In the genomic region with DNA sequence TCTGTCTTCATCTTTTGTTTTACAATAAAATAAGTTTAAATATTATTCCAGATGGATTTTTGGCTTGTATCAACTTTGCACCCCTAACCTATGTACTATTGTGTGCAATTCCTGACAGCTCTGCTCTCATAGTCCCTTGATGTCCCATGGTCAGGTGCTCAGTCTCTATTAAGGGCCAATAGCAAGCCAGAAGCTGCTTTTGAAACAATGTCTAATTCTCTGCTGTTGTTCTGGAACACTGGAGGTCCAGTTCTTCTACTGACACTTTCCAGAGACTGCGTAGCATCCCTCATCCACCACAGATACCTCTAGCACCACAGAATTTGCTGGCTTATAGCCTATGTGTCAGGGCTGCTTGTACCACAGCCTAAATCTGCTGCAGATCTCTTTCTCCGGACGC, we compare ENCODE assay signal across 21 cellular contexts.
A peak's percentile ranks its signal among the peaks of the same experiment; 100 is the strongest.
DNase-seq lines count a peak whose midpoint lies in the region; ATAC-seq and TF ChIP-seq lines count a peak whose summit lies in the region.
"Had no signal": no experiment of that assay in that cellular context is flagged by ENCODE, and none has a peak within 500 bp of the region (broad histone marks: within the 10 kb centered on the region; RNA-seq: fewer than 3 reads in every experiment).

No MANE protein-coding gene starts in this region.

- H3K4me1 Mint-ChIP-seq in natural killer cell = no peaks in the 10 kb centered on the region
- H3K4me1 Mint-ChIP-seq: CD14-positive monocyte; CD8-positive, alpha-beta memory T cell had no signal

- H3K4me3 Mint-ChIP-seq in natural killer cell = no peak overlapping the region
- H3K4me3 Mint-ChIP-seq: CD14-positive monocyte; CD4-positive, alpha-beta T cell; CD8-positive, alpha-beta memory T cell; HFFc6 had no signal

- H3K36me3 Mint-ChIP-seq in natural killer cell = peaks cover 9% of the 10 kb centered on the region
- H3K36me3 Mint-ChIP-seq: CD14-positive monocyte had no signal

- no peak for ATAC-seq in natural killer cell
- no peak for ATAC-seq in GM21786 (IDR thresholded peaks at IDR 0.05; ENCODE audit: unreplicated experiment)
- no peak for ATAC-seq in HG02973 (IDR thresholded peaks at IDR 0.05; ENCODE audit: unreplicated experiment)
- ATAC-seq: A549 had no signal

- no peak overlapping the region for H3K27ac Mint-ChIP-seq in natural killer cell
- H3K27ac Mint-ChIP-seq: CD14-positive monocyte; CD4-positive, alpha-beta T cell; CD8-positive, alpha-beta memory T cell; HFFc6 had no signal

- intact Hi-C loops in natural killer cell (cut with micrococcal nuclease) = no loop called here

- peaks cover 0 to 5% of the 10 kb centered on the region in 2 donors for H3K27me3 Mint-ChIP-seq in natural killer cell (ENCODE audit: low read depth in 2 of 2)

- H3K9me3 Mint-ChIP-seq in natural killer cell = peaks cover 0 to 3% of the 10 kb centered on the region in 2 donors
- H3K9me3 Mint-ChIP-seq: HFFc6 had no signal

- DNase-seq in globus pallidus (ENCODE audit: low spot score) (peak; percentile 36), pons (ENCODE audit: low spot score) (peak; percentile 79), natural killer cell (no peak)
- DNase-seq: 8988T; ACHN; AML-193; BE2C; CD4-positive, alpha-beta T cell; CD8-positive, alpha-beta memory T cell; DMS 273 treated with DMSO at 0.1 percent for 48 hours; DMS53; DMS79 treated with DMSO at 0.1 percent for 48 hours; GF-D8; GOT3; HFFc6 had no signal

- peak overlapping the region; percentile 1 for H3K27ac ChIP-seq in angular gyrus (ENCODE audit: low read depth, low read length)
- H3K27ac ChIP-seq: A549; BLaER1 treated with 17β-estradiol and CSF1 and Interleukin-3, amounts not matched to agents 10 nM and 100 nM had no signal

- TF ChIP-seq CTCF in natural killer cell (IDR thresholded peaks at IDR 0.05) = no peak
